ENCODE assay signal across 31 cellular contexts in genomic region chr17:56141046-56141839, GRCh38. TPM values are rescaled to one million over a fixed set of nuclear protein-coding genes. Genes with fewer than 3 reads are reported as not detected.
DNase-seq lines count a peak whose midpoint lies in the region; ATAC-seq and TF ChIP-seq lines count a peak whose summit lies in the region.
"Had no signal": no experiment of that assay in that cellular context is flagged by ENCODE, and none has a peak within 500 bp of the region (broad histone marks: within the 10 kb centered on the region; RNA-seq: fewer than 3 reads in every experiment).

No MANE protein-coding gene starts in this region.

- no peak for TF ChIP-seq RAD21 in IMR-90 (IDR thresholded peaks at IDR 0.05; ENCODE audit: low read length)

- peak overlapping the region; percentile 48 to 64; a peak in 3 of 4 replicates for H4K8ac ChIP-seq in IMR-90 (ENCODE audit: low read depth in 2 of 2, low read length in 2 of 2)

- CTCF ChIA-PET in IMR-90 (lab: Yijun Ruan, JAX), result interaction anchor here (0.6 to 1.4 kb wide), 5 partner anchors 13 to 1348 kb away, joined by 3 to 5 read pairs (median 3); no protein-coding TSS in a partner anchor

- no CpG with 5 or more reads among the region's 7 CpGs for WGBS in IMR-90 (ENCODE audit: extremely low coverage in 2 of 2, insufficient read length in 1 of 2), 2 experiments

- H3K56ac ChIP-seq in IMR-90 (ENCODE audit: extremely low read depth, insufficient read depth, low read length), result no peak overlapping the region; the same call in 1 of the 2 replicates

- peak overlapping the region; percentile 89 for H4K91ac ChIP-seq in IMR-90 (ENCODE audit: insufficient read depth, low read depth, low read length)

- H3K18ac ChIP-seq in IMR-90 (ENCODE audit: low read depth, low read length), result peak overlapping the region; percentile 91; the same call in 1 of the 2 replicates

- no peaks in the 10 kb centered on the region for H3K36me3 Mint-ChIP-seq in chondrocyte (ENCODE audit: low read depth)
- H3K36me3 Mint-ChIP-seq: naive B cell had no signal

- 0 out of 2 replicates have a peak overlapping the region, but pooled peaks have one; percentile 35 for H2AK5ac ChIP-seq in IMR-90 (ENCODE audit: low read depth, low read length)

- H3K27ac ChIP-seq in IMR-90 (ENCODE audit: insufficient read depth, low read length) (peak overlapping the region; percentile 85; the same call in 1 of the 2 replicates), osteoblast (ENCODE audit: low read depth, low read length) (peak overlapping the region; percentile 88)
- H3K27ac ChIP-seq: A549, adrenal gland, BLaER1, cardiac muscle cell, coronary artery, HL-60, prostate gland, uterus had no signal

- TF ChIP-seq CTCF in AG10803 (conservative IDR thresholded peaks at IDR 0.05; ENCODE audit: low read length) (0 out of 2 replicates have a peak, but pooled peaks have one; percentile 11), IMR-90 (conservative IDR thresholded peaks at IDR 0.05; ENCODE audit: low read depth, low read length) (no peak), osteoblast (IDR thresholded peaks at IDR 0.05; ENCODE audit: extremely low read depth, low read depth, low read length) (peak; percentile 22), chondrocyte (IDR thresholded peaks at IDR 0.05) (no peak)

- peaks cover 4% of the 10 kb centered on the region; the same call in 1 of the 2 replicates for H3K9me1 ChIP-seq in IMR-90 (ENCODE audit: insufficient read depth, low read length)

- H2BK20ac ChIP-seq in IMR-90 (ENCODE audit: low read depth, low read length), result peak overlapping the region; percentile 66

- intact Hi-C loops in IMR-90 (cut with micrococcal nuclease), result loop anchor here (5.0 kb wide), 1 partner anchor 151 kb away; no protein-coding TSS in a partner anchor

- H3K4ac ChIP-seq in IMR-90 (ENCODE audit: low read depth, low read length), result peak overlapping the region; percentile 78

- dilution Hi-C loops in IMR-90 (cut with HindIII; ENCODE audit: low sequenced_read_pairs, unreplicated experiment), result no loop called here

- no peak for TF ChIP-seq POLR2A in IMR-90 (IDR thresholded peaks at IDR 0.05; ENCODE audit: low read depth, low read length)

- peak overlapping the region; percentile 82 for H4K5ac ChIP-seq in IMR-90 (ENCODE audit: low read depth, low read length)

- H2AFZ ChIP-seq in IMR-90 (replicated peaks; ENCODE audit: low read length, poor library complexity), result peak overlapping the region; percentile 56
- peak overlapping the region; percentile 44 for H2AFZ ChIP-seq in osteoblast (ENCODE audit: low read length)

- peak overlapping the region; percentile 68 for H3K14ac ChIP-seq in IMR-90 (replicated peaks; ENCODE audit: low read depth, low read length)

- H2BK5ac ChIP-seq in IMR-90 (ENCODE audit: low read depth, low read length, poor library complexity, severe bottlenecking), result peak overlapping the region; percentile 65

- no peaks in the 10 kb centered on the region for H3K79me2 ChIP-seq in osteoblast (ENCODE audit: insufficient read depth, low read length)

- no TSS peak for BruUV-seq in IMR-90 (replicated peaks; lab: Mats Ljungman, UMichigan)

- H3K9me3 ChIP-seq in IMR-90 (ENCODE audit: control insufficient read depth, insufficient read depth, low read length) (no peaks in the 10 kb centered on the region), osteoblast (ENCODE audit: low read depth, low read length) (no peaks in the 10 kb centered on the region)
- H3K9me3 ChIP-seq: A549, adrenal gland, gastroesophageal sphincter, prostate gland, uterus had no signal

- H3K4me3 ChIP-seq in AG10803 (ENCODE audit: low read length), result no peak overlapping the region
- no peak overlapping the region for H3K4me3 ChIP-seq in IMR-90 (ENCODE audit: insufficient read depth, low read depth, low read length)
- H3K4me3 ChIP-seq in osteoblast (ENCODE audit: insufficient read depth, low read length), result peak overlapping the region; percentile 1
- H3K4me3 ChIP-seq: A549, adrenal gland, BLaER1, cardiac muscle cell, coronary artery, gastroesophageal sphincter, GM12878, prostate gland, uterus had no signal

- peak overlapping the region; percentile 89 for H2BK15ac ChIP-seq in IMR-90 (ENCODE audit: low read depth, low read length)

- H3K4me1 ChIP-seq in IMR-90 (ENCODE audit: control insufficient read depth, insufficient read depth, low read length), result peaks cover 9% of the 10 kb centered on the region
- H3K4me1 ChIP-seq in osteoblast (ENCODE audit: insufficient read depth, low read length), result peaks cover 30% of the 10 kb centered on the region
- H3K4me1 ChIP-seq: A549, adrenal gland, BLaER1, gastroesophageal sphincter, prostate gland, uterus had no signal

- in situ Hi-C loops in IMR-90 (cut with MboI; ENCODE audit: low sequenced_read_pairs), result no loop called here

- no peak overlapping the region for H3K4me3 Mint-ChIP-seq in chondrocyte (ENCODE audit: unreplicated experiment)
- H3K4me3 Mint-ChIP-seq: activated B cell treated with CpG ODN at 0.5 μM for 24 hours; effector memory CD8-positive, alpha-beta T cell; naive B cell; stimulated activated naive CD8-positive, alpha-beta T cell treated with anti-CD3 and anti-CD28 coated beads, Interleukin-15, Interleukin-2, amounts not matched to agents 100 ng/mL and 50 ng/mL, for 24 hours had no signal

- H3K79me1 ChIP-seq in IMR-90 (ENCODE audit: low read depth in 1 of 2, low read length in 2 of 2), result no peaks in the 10 kb centered on the region

- POLR2A ChIA-PET in IMR-90 (lab: Charles Lee; ENCODE audit: unreplicated experiment), result no interaction called here

- peak overlapping the region; percentile 33 for H2AK9ac ChIP-seq in IMR-90 (replicated peaks; ENCODE audit: low read depth, low read length, poor library complexity)

- H3K27me3 ChIP-seq in IMR-90 (ENCODE audit: control insufficient read depth, insufficient read depth, low read length), result no peaks in the 10 kb centered on the region
- no peaks in the 10 kb centered on the region for H3K27me3 ChIP-seq in osteoblast (ENCODE audit: insufficient read depth, low read length)
- H3K27me3 ChIP-seq: adrenal gland, BLaER1, cardiac muscle cell, gastroesophageal sphincter, uterus had no signal

- H3K4me2 ChIP-seq in IMR-90 (ENCODE audit: low read depth, low read length), result no peak overlapping the region
- H3K4me2 ChIP-seq in osteoblast (ENCODE audit: insufficient read depth, low read length), result peak overlapping the region; percentile 5
- H3K4me2 ChIP-seq: A549, BLaER1 had no signal

- peak; percentile 91 for DNase-seq in AG10803 (ENCODE audit: low read depth)
- peak; percentile 45 for DNase-seq in IMR-90
- peak; percentile 87 for DNase-seq in astrocyte of the hippocampus (ENCODE audit: low read depth, low spot score)
- no peak for DNase-seq in osteoblast (ENCODE audit: insufficient read length, low spot score, missing footprints)
- DNase-seq in NCI-H526 treated with DMSO at 0.1 percent for 48 hours (lab: John Stamatoyannopoulos, UW), result no peak
- no peak for DNase-seq in chondrocyte (ENCODE audit: low spot score)
- DNase-seq: activated B cell treated with CpG ODN at 0.5 μM for 24 hours; activated naive CD4-positive, alpha-beta T cell treated with Interleukin-2 at 50 U/mL for 16 hours; adrenal gland; DMS79 treated with DMSO at 0.1 percent for 48 hours; effector memory CD8-positive, alpha-beta T cell; erythroblast; Karpas-422; MV-4-11; naive B cell; NCI-H1694; SHP77 treated with DMSO at 0.1 percent for 48 hours; T1000; uterus had no signal

- no peaks in the 10 kb centered on the region for H3K4me1 Mint-ChIP-seq in chondrocyte (ENCODE audit: low read depth)
- H3K4me1 Mint-ChIP-seq: activated B cell treated with CpG ODN at 0.5 μM for 24 hours, naive B cell had no signal

- H3K27ac Mint-ChIP-seq in chondrocyte (ENCODE audit: unreplicated experiment), result no peak overlapping the region
- H3K27ac Mint-ChIP-seq: activated B cell treated with CpG ODN at 0.5 μM for 24 hours; effector memory CD8-positive, alpha-beta T cell; stimulated activated naive CD8-positive, alpha-beta T cell treated with anti-CD3 and anti-CD28 coated beads, Interleukin-15, Interleukin-2, amounts not matched to agents 100 ng/mL and 50 ng/mL, for 24 hours had no signal

- H2BK120ac ChIP-seq in IMR-90 (ENCODE audit: low read depth, low read length), result peak overlapping the region; percentile 88

- H3K23ac ChIP-seq in IMR-90 (ENCODE audit: low read depth, low read length), result no peak overlapping the region; the same call in 1 of the 2 replicates

- peaks cover 12% of the 10 kb centered on the region for H3K27me3 Mint-ChIP-seq in chondrocyte (ENCODE audit: low read depth)
- H3K27me3 Mint-ChIP-seq: naive B cell had no signal

- no peaks in the 10 kb centered on the region for H3K9me3 Mint-ChIP-seq in chondrocyte (ENCODE audit: low read depth)
- H3K9me3 Mint-ChIP-seq: activated B cell treated with CpG ODN at 0.5 μM for 24 hours; effector memory CD8-positive, alpha-beta T cell; stimulated activated naive CD8-positive, alpha-beta T cell treated with anti-CD3 and anti-CD28 coated beads, Interleukin-15, Interleukin-2, amounts not matched to agents 100 ng/mL and 50 ng/mL, for 24 hours had no signal

- H4K20me1 ChIP-seq in IMR-90 (ENCODE audit: insufficient read depth, low read length), result no peaks in the 10 kb centered on the region
- no peaks in the 10 kb centered on the region for H4K20me1 ChIP-seq in osteoblast (ENCODE audit: insufficient read depth, low read length)
- H4K20me1 ChIP-seq: BLaER1 had no signal

- H3K36me3 ChIP-seq in IMR-90 (ENCODE audit: control insufficient read depth, insufficient read depth, low read length) (no peaks in the 10 kb centered on the region), osteoblast (ENCODE audit: insufficient read depth, low read length) (no peaks in the 10 kb centered on the region)
- H3K36me3 ChIP-seq: adrenal gland, BLaER1, cardiac muscle cell, gastroesophageal sphincter, prostate gland, uterus had no signal

- ATAC-seq in IMR-90 (ENCODE audit: low read depth), result peak; percentile 32
- no peak for ATAC-seq in GM19324 (IDR thresholded peaks at IDR 0.05; ENCODE audit: low FRiP score, unreplicated experiment)
- no peak for ATAC-seq in GM19463 (IDR thresholded peaks at IDR 0.05; ENCODE audit: unreplicated experiment)
- ATAC-seq: A549; effector memory CD8-positive, alpha-beta T cell; GM12878; left lobe of liver had no signal

- no peak overlapping the region; the same call in 1 of the 2 replicates for H3K9ac ChIP-seq in IMR-90 (ENCODE audit: low read depth, low read length)
- H3K9ac ChIP-seq: BLaER1 had no signal

TF ChIP-seq in IMR-90, 13 proteins besides CTCF, POLR2A, EP300 and RAD21 (continues in another document):
- TF ChIP-seq CEBPB (IDR thresholded peaks at IDR 0.05; ENCODE audit: low read depth, low read length) (no peak), MAFK (IDR thresholded peaks at IDR 0.05; ENCODE audit: low read depth, low read length) (no peak), RFX5 (IDR thresholded peaks at IDR 0.05; ENCODE audit: low read depth, low read length) (no peak), RCOR1 (IDR thresholded peaks at IDR 0.05; ENCODE audit: insufficient replicate concordance, low read length) (no peak)

RNA-seq across cellular contexts. Expression of gene ANKFN1, which starts 12.0 kb away (rescaled TPM):
- total RNA-seq in IMR-90 (2012; rRNA removed), result under 0.01 TPM in 1 of 2 replicates, not detected in the other
- not detected in 2 replicates for polyA plus RNA-seq in IMR-90 (2012; rRNA removed)
- 0.01 and 0.04 TPM in 2 replicates for polyA plus RNA-seq in IMR-90 (2012; cell fraction: cytosol; rRNA removed)
- 0.05 TPM in 1 of 2 replicates, not detected in the other for polyA plus RNA-seq in IMR-90 (2012; cell fraction: nucleus; rRNA removed; ENCODE audit: low replicate concordance)
- 0.72 and 0.88 TPM in 2 replicates for total RNA-seq in osteoblast
- not detected in 3 replicates for total RNA-seq in chondrocyte
- total RNA-seq: activated B cell treated with CpG ODN at 0.5 μM for 24 hours, GM12878, left lobe of liver had no signal
- polyA plus RNA-seq: cardiac muscle cell had no signal

Comparison
In these comparisons a context has a peak if more than half of its experiments do, and no peak if none do; other contexts are left out.
1. DNase-seq: peak in AG10803 (single experiment), IMR-90 (single experiment) and astrocyte of the hippocampus (single experiment); none in osteoblast (single experiment), NCI-H526 treated with DMSO at 0.1 percent for 48 hours (single experiment) and chondrocyte (single experiment).
2. CTCF ChIP-seq: peak in AG10803 (single experiment) and osteoblast (single experiment); none in IMR-90 (single experiment) and chondrocyte (single experiment).